In the genomic region with DNA sequence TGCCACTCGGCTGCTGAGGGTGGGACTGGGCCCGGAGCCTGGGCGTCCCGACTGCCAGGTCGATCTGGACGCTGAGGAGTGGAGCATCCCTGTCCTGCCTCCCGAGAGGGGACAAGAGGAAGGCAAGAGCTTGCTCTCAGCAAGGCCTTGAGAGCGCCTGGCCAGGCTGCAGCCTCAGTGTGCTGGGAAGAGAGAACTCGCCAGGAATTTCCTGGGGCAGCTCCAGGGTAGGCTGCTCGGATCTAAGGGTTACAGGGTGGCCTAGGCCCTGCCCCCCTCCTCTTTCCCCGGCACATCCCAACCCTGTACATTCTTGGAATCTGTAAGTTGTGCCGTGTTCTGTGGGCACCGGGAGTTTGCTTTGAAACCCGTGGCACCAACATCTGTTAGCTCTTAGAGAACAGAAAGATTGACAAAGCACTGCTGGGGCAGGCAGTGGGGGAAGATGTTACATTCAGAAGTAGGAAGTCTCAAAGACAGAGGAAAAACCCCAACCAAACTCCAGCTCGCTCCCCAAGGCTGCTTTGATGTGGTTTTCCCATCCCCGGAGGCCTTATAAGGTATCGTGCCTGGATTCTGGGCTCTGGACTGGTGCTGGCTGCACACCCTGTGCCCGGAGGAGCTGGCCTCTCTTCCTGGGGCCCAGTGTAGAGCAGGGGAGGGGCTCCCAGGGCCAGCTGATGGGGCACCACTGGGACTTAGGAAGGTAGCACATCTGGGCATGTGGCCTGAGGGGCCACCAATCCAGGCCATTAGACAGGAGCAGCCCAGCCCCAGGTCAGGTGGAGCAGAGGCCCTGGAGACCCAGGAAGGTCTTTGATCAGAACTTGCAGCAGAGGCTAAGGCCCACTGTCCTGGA, we compare ENCODE assay signal across 11 cellular contexts. TPM values are rescaled to one million over a fixed set of nuclear protein-coding genes. Genes with fewer than 3 reads are reported as not detected.
DNase-seq lines count a peak whose midpoint lies in the region; ATAC-seq, FAIRE-seq and TF ChIP-seq lines count a peak whose summit lies in the region.
"Had no signal": no experiment of that assay in that cellular context is flagged by ENCODE, and none has a peak within 500 bp of the region (broad histone marks: within the 10 kb centered on the region; RNA-seq: fewer than 3 reads in every experiment).

No MANE protein-coding gene starts in this region.

- no peaks in the 10 kb centered on the region for H3K36me3 Mint-ChIP-seq in activated T-helper 17 cell treated with anti-CD3 and anti-CD28 coated beads, Interleukin-2, amount 50 U/mL, for 72 hours (ENCODE audit: low read depth)

- no peak for FAIRE-seq in GM12891 (lab: Jason Lieb, UNC)
- FAIRE-seq: endometrium had no signal

- peak overlapping the region; percentile 45 for H3K4me3 Mint-ChIP-seq in activated T-helper 17 cell treated with anti-CD3 and anti-CD28 coated beads, Interleukin-2, amount 50 U/mL, for 72 hours

- peak overlapping the region; percentile 80 for H3K27ac Mint-ChIP-seq in activated T-helper 17 cell treated with anti-CD3 and anti-CD28 coated beads, Interleukin-2, amount 50 U/mL, for 72 hours

- H3K9me3 Mint-ChIP-seq in activated T-helper 17 cell treated with anti-CD3 and anti-CD28 coated beads, Interleukin-2, amount 50 U/mL, for 72 hours: no peaks in the 10 kb centered on the region

- intact Hi-C loops in left cardiac atrium (cut with DNase I): no loop called here
- intact Hi-C loops in sciatic nerve (cut with DNase I): no loop called here

- DNase-seq in Daoy (ENCODE audit: low read depth) (peak; percentile 46), left cardiac atrium (no peak), sciatic nerve (ENCODE audit: low spot score) (no peak), GM12891 (ENCODE audit: insufficient read length, low spot score) (no peak), OCI-M2 (lab: John Stamatoyannopoulos, UW; ENCODE audit: unreplicated experiment) (no peak), NCI-H1092 (lab: John Stamatoyannopoulos, UW) (no peak)
- DNase-seq: midbrain, NCI-H2107 had no signal

- no peak for TF ChIP-seq POLR2A in GM12891 (IDR thresholded peaks at IDR 0.05; ENCODE audit: low read depth, low read length)

- H3K27me3 Mint-ChIP-seq in activated T-helper 17 cell treated with anti-CD3 and anti-CD28 coated beads, Interleukin-2, amount 50 U/mL, for 72 hours: no peaks in the 10 kb centered on the region

- peaks cover 16% of the 10 kb centered on the region for H3K4me1 Mint-ChIP-seq in activated T-helper 17 cell treated with anti-CD3 and anti-CD28 coated beads, Interleukin-2, amount 50 U/mL, for 72 hours

- ATAC-seq in activated T-helper 17 cell treated with anti-CD3 and anti-CD28 coated beads, Interleukin-2, amount 50 U/mL, for 72 hours (replicated peaks): no peak
- peak; percentile 23 to 64 for ATAC-seq in left cardiac atrium
- ATAC-seq in sciatic nerve: peak; percentile 69
- ATAC-seq in HG03432 (IDR thresholded peaks at IDR 0.05; ENCODE audit: unreplicated experiment): no peak

TF ChIP-seq in GM12891, 5 proteins besides CTCF, POLR2A, EP300 and RAD21:
- no peak for TF ChIP-seq PAX5 (IDR thresholded peaks at IDR 0.05; ENCODE audit: insufficient read depth, low read length, severe bottlenecking)
- no peak for TF ChIP-seq TAF1 (IDR thresholded peaks at IDR 0.05; ENCODE audit: low read depth, low read length)

RNA-seq across cellular contexts. Expression of gene NKD1, which starts 55.2 kb away (rescaled TPM):
- 0.11 and 0.42 TPM in 2 replicates for total RNA-seq in Daoy (2014; rRNA removed; shearing (Covaris generic))
- 1 to 10 TPM in 1 of 2 donors, under 1 TPM in 1; 0.66 to 1.3 TPM for total RNA-seq in activated T-helper 17 cell treated with anti-CD3 and anti-CD28 coated beads, Interleukin-2, amount 50 U/mL, for 72 hours
- 1 to 10 TPM; 1.0 to 1.9 TPM for total RNA-seq in left cardiac atrium
- total RNA-seq in sciatic nerve: 37.0 TPM
- 0.04 TPM for polyA plus RNA-seq in GM12891 (2012; ENCODE audit: low read depth, missing spikeins)

Comparison
In these comparisons a context has a peak if more than half of its experiments do, and no peak if none do; other contexts are left out.
1. ATAC-seq: peak in left cardiac atrium (2 of 2) and sciatic nerve (single experiment); none in activated T-helper 17 cell treated with anti-CD3 and anti-CD28 coated beads, Interleukin-2, amount 50 U/mL, for 72 hours (single experiment) and HG03432 (single experiment).
2. RNA of gene NKD1, which starts 55.2 kb away (total RNA-seq): 37.0 TPM in sciatic nerve (single experiment); 1.0 to 1.9 TPM in left cardiac atrium, 0.66 to 1.3 TPM in activated T-helper 17 cell treated with anti-CD3 and anti-CD28 coated beads, Interleukin-2, amount 50 U/mL, for 72 hours and 0.11 to 0.42 TPM in Daoy; every median in the first group is over 10 times any median in the second.